In genomic region chr1:167618366-167618765, GRCh38 we compare ENCODE assay signal across 11 cellular contexts. TPM values are rescaled to one million over a fixed set of nuclear protein-coding genes. Genes with fewer than 3 reads are reported as not detected.
DNase-seq lines count a peak whose midpoint lies in the region; ATAC-seq and TF ChIP-seq lines count a peak whose summit lies in the region.
"Had no signal": no experiment of that assay in that cellular context is flagged by ENCODE, and none has a peak within 500 bp of the region (broad histone marks: within the 10 kb centered on the region; RNA-seq: fewer than 3 reads in every experiment).

No MANE protein-coding gene starts in this region.

- H3K4me3 ChIP-seq in stomach = no peak overlapping the region
- H3K4me3 ChIP-seq: smooth muscle cell had no signal

- intact Hi-C loops in stomach (cut with DNase I; ENCODE audit: low total_unique reads) = loop anchor here (10.0 kb wide), 1 partner anchor 46 kb away; no protein-coding TSS in a partner anchor

- peak overlapping the region; percentile 95 for H3K27ac Mint-ChIP-seq in activated naive CD4-positive, alpha-beta T cell treated with anti-CD3 and anti-CD28 coated beads, Interleukin-2, amount 10 ng/mL, durations not matched to agents 7 days and 5 days
- peak overlapping the region; percentile 85 for H3K27ac Mint-ChIP-seq in T-helper 17 cell
- no peak overlapping the region for H3K27ac Mint-ChIP-seq in mesothelial cell of epicardium
- H3K27ac Mint-ChIP-seq: brain had no signal

- H3K9me3 ChIP-seq in T-helper 17 cell (ENCODE audit: control insufficient read depth, low read length, poor library complexity, severe bottlenecking) = no peaks in the 10 kb centered on the region
- H3K9me3 ChIP-seq in stomach = peaks cover 0 to 11% (median 0%) of the 10 kb centered on the region in 4 donors

- no peaks in the 10 kb centered on the region for H3K27me3 Mint-ChIP-seq in activated naive CD4-positive, alpha-beta T cell treated with anti-CD3 and anti-CD28 coated beads, Interleukin-2, amount 10 ng/mL, durations not matched to agents 7 days and 5 days
- H3K27me3 Mint-ChIP-seq in T-helper 17 cell (no peaks in the 10 kb centered on the region), mesothelial cell of epicardium (ENCODE audit: low read depth) (no peaks in the 10 kb centered on the region)

- no peak for ATAC-seq in T-helper 17 cell

- TF ChIP-seq CTCF in stomach (IDR thresholded peaks at IDR 0.05) (no peak), mesothelial cell of epicardium (IDR thresholded peaks at IDR 0.05; ENCODE audit: unreplicated experiment) (no peak), GM10248 (IDR thresholded peaks at IDR 0.05; ENCODE audit: control extremely low read depth, extremely low read depth, low read depth, missing control alignments) (no peak)

- H3K4me1 ChIP-seq in stomach = peaks cover 5 to 28% (median 16%) of the 10 kb centered on the region in 4 donors

- no peak for TF ChIP-seq EP300 in stomach (IDR thresholded peaks at IDR 0.05)

- DNase-seq in activated naive CD4-positive, alpha-beta T cell treated with anti-CD3 and anti-CD28 coated beads, Interleukin-2, amount 10 ng/mL, durations not matched to agents 7 days and 5 days = no peak
- no peak for DNase-seq in activated naive CD4-positive, alpha-beta T cell treated with Interleukin-2 at 50 U/mL for 16 hours
- DNase-seq in T-helper 17 cell (no peak), islet precursor cell (peak; percentile 45), stomach (no peak), mesothelial cell of epicardium (ENCODE audit: low spot score in 2 of 2, unreplicated experiment in 2 of 2) (no peak), T-helper 9 cell (no peak), GM10248 (ENCODE audit: extremely low spot score) (no peak)
- DNase-seq: NCI-H2029 had no signal

- no peaks in the 10 kb centered on the region for H3K27me3 ChIP-seq in stomach

- POLR2A ChIA-PET in GM10248 (lab: Yijun Ruan, JAX) = no interaction called here

- peak overlapping the region in 4 of 5 donors; percentile 52 to 83 (median 73) for H3K27ac ChIP-seq in stomach

- peaks cover 8% of the 10 kb centered on the region for H3K9me3 Mint-ChIP-seq in activated naive CD4-positive, alpha-beta T cell treated with anti-CD3 and anti-CD28 coated beads, Interleukin-2, amount 10 ng/mL, durations not matched to agents 7 days and 5 days
- H3K9me3 Mint-ChIP-seq in mesothelial cell of epicardium = peaks cover 9% of the 10 kb centered on the region

- peaks cover 14% of the 10 kb centered on the region for H3K36me3 Mint-ChIP-seq in activated naive CD4-positive, alpha-beta T cell treated with anti-CD3 and anti-CD28 coated beads, Interleukin-2, amount 10 ng/mL, durations not matched to agents 7 days and 5 days
- H3K36me3 Mint-ChIP-seq in T-helper 17 cell (ENCODE audit: low read depth) (no peaks in the 10 kb centered on the region), mesothelial cell of epicardium (no peaks in the 10 kb centered on the region)
- H3K36me3 Mint-ChIP-seq: brain had no signal

- no peak for TF ChIP-seq POLR2A in stomach (IDR thresholded peaks at IDR 0.05)

- WGBS in stomach, 5 donors = 81 to 88% (median 82%) methylated on average over 13 of the region's 13 CpGs

- H3K4me3 Mint-ChIP-seq in activated naive CD4-positive, alpha-beta T cell treated with anti-CD3 and anti-CD28 coated beads, Interleukin-2, amount 10 ng/mL, durations not matched to agents 7 days and 5 days = peak overlapping the region; percentile 75
- peak overlapping the region; percentile 82 for H3K4me3 Mint-ChIP-seq in T-helper 17 cell
- H3K4me3 Mint-ChIP-seq in mesothelial cell of epicardium = no peak overlapping the region
- H3K4me3 Mint-ChIP-seq: brain had no signal

- peaks cover 74% of the 10 kb centered on the region for H3K4me1 Mint-ChIP-seq in activated naive CD4-positive, alpha-beta T cell treated with anti-CD3 and anti-CD28 coated beads, Interleukin-2, amount 10 ng/mL, durations not matched to agents 7 days and 5 days
- peaks cover 56% of the 10 kb centered on the region for H3K4me1 Mint-ChIP-seq in T-helper 17 cell
- H3K4me1 Mint-ChIP-seq in mesothelial cell of epicardium = peaks cover 18% of the 10 kb centered on the region

- CTCF ChIA-PET in activated naive CD4-positive, alpha-beta T cell treated with anti-CD3 and anti-CD28 coated beads, Interleukin-2, amount 10 ng/mL, durations not matched to agents 7 days and 5 days (lab: Charles Lee) = interaction anchor here (3.4 kb wide), 1 partner anchor 17 kb away, joined by 22 read pairs; no protein-coding TSS in a partner anchor
- CTCF ChIA-PET in GM10248 (lab: Yijun Ruan, JAX) = interaction anchor here (1.0 to 5.8 kb wide), 4 partner anchors 13 to 70 kb away, joined by 3 to 34 read pairs (median 6); no protein-coding TSS in a partner anchor

- H3K36me3 ChIP-seq in stomach = no peaks in the 10 kb centered on the region

RNA-seq across cellular contexts. Expression of gene RCSD1, which starts 11.7 kb away (rescaled TPM):
- 100 to 1,000 TPM in 1 of 2 donors, 10 to 100 TPM in 1; 88.0 to 101 TPM for total RNA-seq in T-helper 17 cell
- total RNA-seq in stomach = 10 to 100 TPM in 4 of 5 donors, 1 to 10 TPM in 1; 8.2 to 29.0 (median 16.2) TPM
- 10 to 100 TPM in 2 of 3 donors, 1 to 10 TPM in 1; 6.0 to 43.7 (median 23.2) TPM for polyA plus RNA-seq in stomach
- total RNA-seq in mesothelial cell of epicardium = 0.76 to 1.2 TPM (median 0.97 TPM) in 3 replicates
- total RNA-seq: smooth muscle cell had no signal
